In genomic region chr5:1793966-1794895, GRCh38 we compare ENCODE assay signal across 8 cellular contexts. TPM values are rescaled to one million over a fixed set of nuclear protein-coding genes. Genes with fewer than 3 reads are reported as not detected.
A peak's percentile ranks its signal among the peaks of the same experiment; 100 is the strongest.
DNase-seq lines count a peak whose midpoint lies in the region; ATAC-seq and TF ChIP-seq lines count a peak whose summit lies in the region.
"Had no signal": no experiment of that assay in that cellular context is flagged by ENCODE, and none has a peak within 500 bp of the region (broad histone marks: within the 10 kb centered on the region; RNA-seq: fewer than 3 reads in every experiment).

No MANE protein-coding gene starts in this region.

- H3K27ac ChIP-seq in MM.1S (ENCODE audit: low read length): peak overlapping the region; percentile 94

- H4K20me1 ChIP-seq in MM.1S (ENCODE audit: insufficient read depth, low read length): no peaks in the 10 kb centered on the region

- intact Hi-C loops in posterior vena cava (cut with DNase I): no loop called here

- ATAC-seq in HG03469 (IDR thresholded peaks at IDR 0.05; ENCODE audit: unreplicated experiment): no peak

- peaks cover 26% of the 10 kb centered on the region for H3F3A ChIP-seq in MM.1S (ENCODE audit: insufficient read depth, low read length)

- DNase-seq in GM04503 (ENCODE audit: low read depth) (peak; percentile 44), MM.1S (peak; percentile 41), astrocyte of the hippocampus (ENCODE audit: low read depth, low spot score) (peak; percentile 92), posterior vena cava (ENCODE audit: low spot score) (peak; percentile 68), NCI-H2029 (lab: John Stamatoyannopoulos, UW) (no peak)
- DNase-seq in effector CD4-positive, alpha-beta T cell: no peak
- DNase-seq: nucleus accumbens had no signal

- TF ChIP-seq CTCF in MM.1S (IDR thresholded peaks at IDR 0.05; ENCODE audit: low read length): no peak

- H3K36me3 ChIP-seq in MM.1S (replicated peaks; ENCODE audit: insufficient read depth, low read length): peaks cover 6% of the 10 kb centered on the region; the same call in 1 of the 2 replicates

- peaks cover 21% of the 10 kb centered on the region for H3K4me1 ChIP-seq in MM.1S (ENCODE audit: low read length)

- peaks cover 25% of the 10 kb centered on the region for H3K79me2 ChIP-seq in MM.1S (ENCODE audit: low read length)

- H3K9me3 ChIP-seq in MM.1S (replicated peaks; ENCODE audit: insufficient read depth, low read length): no peaks in the 10 kb centered on the region

- H3K9me2 ChIP-seq in MM.1S (replicated peaks; ENCODE audit: insufficient read depth, low read length): no peaks in the 10 kb centered on the region

- H2AFZ ChIP-seq in MM.1S (ENCODE audit: low read length): no peak overlapping the region

- H3K4me2 ChIP-seq in MM.1S (ENCODE audit: low read depth, low read length): peak overlapping the region; percentile 94

- H3K27me3 ChIP-seq in MM.1S (replicated peaks; ENCODE audit: insufficient read depth, low read length): no peaks in the 10 kb centered on the region

- 0 out of 2 replicates have a peak overlapping the region, but pooled peaks have one; percentile 62 for H3K9ac ChIP-seq in MM.1S (ENCODE audit: low read length)

- H3K4me3 ChIP-seq in MM.1S (ENCODE audit: low read length): peak overlapping the region; percentile 51; the same call in 1 of the 2 replicates

RNA-seq across cellular contexts. Expression of gene MRPL36, which starts 5.4 kb away (rescaled TPM):
- 10 to 100 TPM; 29.4 to 32.4 TPM for total RNA-seq in posterior vena cava

RNA-seq across cellular contexts. Expression of gene NDUFS6, which starts 7.0 kb away (rescaled TPM):
- 10 to 100 TPM; 25.4 to 25.8 TPM for total RNA-seq in posterior vena cava

Comparison
In these comparisons a context has a peak if more than half of its experiments do, and no peak if none do; other contexts are left out.
1. DNase-seq: peak in GM04503 (single experiment), MM.1S (single experiment), astrocyte of the hippocampus (single experiment) and posterior vena cava (single experiment); none in effector CD4-positive, alpha-beta T cell (single experiment) and NCI-H2029 (single experiment).